23 cellular contexts compared by ENCODE assay signal in the genomic region with DNA sequence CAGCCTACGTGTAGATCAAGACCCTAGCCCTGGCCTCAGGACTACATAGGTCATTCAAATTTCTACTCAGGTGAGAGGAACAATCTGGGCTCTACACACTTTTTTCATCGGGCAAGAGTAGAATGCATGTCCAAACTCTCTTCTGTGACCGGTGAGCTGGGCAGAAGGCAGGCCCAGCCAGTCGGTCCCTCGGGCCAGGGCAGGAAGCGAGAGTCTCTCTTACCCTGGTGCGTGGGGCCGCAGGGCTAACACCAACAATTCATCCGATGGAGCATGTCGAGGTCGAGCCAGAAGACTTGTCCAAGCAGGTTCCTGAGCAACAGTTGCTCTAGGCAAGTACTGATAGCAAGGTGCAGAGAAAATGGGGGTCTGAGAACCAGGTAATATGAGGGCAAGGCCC.
"Had no signal": no experiment of that assay in that cellular context is flagged by ENCODE, and none has a peak within 500 bp of the region (broad histone marks: within the 10 kb centered on the region; RNA-seq: fewer than 3 reads in every experiment).

No MANE protein-coding gene starts in this region.

- H3K4me3 ChIP-seq: lower lobe of right lung, prostate gland, right atrium auricular region, smooth muscle cell, suprapubic skin, tibial artery had no signal

- H3K27me3 ChIP-seq: neutrophil, right atrium auricular region, suprapubic skin, tibial artery had no signal

- DNase-seq: cortex of kidney; effector CD4-positive, alpha-beta T cell; immature natural killer cell; islet precursor cell; kidney glomerular epithelial cell; left colon; left ventricle myocardium superior; lower lobe of right lung; natural killer cell; stimulated activated CD4-positive, alpha-beta T cell treated with anti-CD3 and anti-CD28 coated beads, Interleukin-12 subunit alpha, Interleukin-12 subunit beta, amount 100 ng/mL, for 4 hours; stimulated activated CD4-positive, alpha-beta T cell treated with anti-CD3 and anti-CD28 coated beads, Interleukin-1b, Interleukin-23, amount 100 ng/mL, for 48 hours; stimulated activated CD4-positive, alpha-beta T cell treated with anti-CD3 and anti-CD28 coated beads, Interleukin-4, amount 100 ng/mL, for 1 hour; stimulated activated CD8-positive, alpha-beta memory T cell treated with anti-CD3 and anti-CD28 coated beads, Interleukin-4, amount 100 ng/mL, for 48 hours; stimulated activated naive CD4-positive, alpha-beta T cell; stimulated activated naive CD8-positive, alpha-beta T cell treated with anti-CD3 and anti-CD28 coated beads, Interleukin-15, amount 100 ng/mL, for 72 hours; tibial artery had no signal

- H2AFZ ChIP-seq: parathyroid adenoma had no signal

- H3K27ac ChIP-seq: lower lobe of right lung, neutrophil, parathyroid adenoma, prostate gland, right atrium auricular region, suprapubic skin, tibial artery had no signal

- H3K36me3 ChIP-seq: neutrophil, prostate gland, suprapubic skin, tibial artery had no signal

- ATAC-seq: left colon; lower lobe of right lung; natural killer cell; sciatic nerve; stimulated activated naive CD8-positive, alpha-beta T cell treated with anti-CD3 and anti-CD28 coated beads, Interleukin-15, amount 100 ng/mL, for 72 hours had no signal

- H3K4me2 ChIP-seq: smooth muscle cell had no signal

- H3K9ac ChIP-seq: parathyroid adenoma had no signal

- H3K4me1 ChIP-seq: lower lobe of right lung, parathyroid adenoma, prostate gland, tibial artery had no signal

- H3K9me3 ChIP-seq: lower lobe of right lung, neutrophil, prostate gland, right atrium auricular region, suprapubic skin, tibial artery had no signal
